21 cellular contexts compared by ENCODE assay signal in the genomic region with DNA sequence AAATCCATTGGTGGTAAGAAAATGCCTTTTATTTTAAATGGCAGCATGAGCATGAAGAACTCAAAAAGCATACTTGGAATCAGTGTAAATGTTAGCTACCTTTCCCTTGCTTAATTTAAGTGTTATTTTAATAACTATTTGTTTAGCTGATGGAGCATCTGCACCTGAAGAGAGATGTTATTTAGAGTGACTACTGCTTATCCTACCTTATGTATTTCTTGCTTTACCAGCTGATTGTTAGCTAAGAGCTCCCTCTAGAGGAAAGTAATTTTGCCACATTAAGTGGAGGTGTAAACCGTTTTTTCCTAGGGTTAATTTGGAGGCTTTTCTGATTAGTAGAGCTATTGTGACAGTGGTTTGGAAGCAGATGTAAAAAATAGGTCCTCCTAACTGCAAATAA. TPM values are rescaled to one million over a fixed set of nuclear protein-coding genes. Genes with fewer than 3 reads are reported as not detected.
"Had no signal": no experiment of that assay in that cellular context is flagged by ENCODE, and none has a peak within 500 bp of the region (broad histone marks: within the 10 kb centered on the region; RNA-seq: fewer than 3 reads in every experiment).

No MANE protein-coding gene starts in this region.

RNA-seq across cellular contexts. Expression of gene PSG4, which starts 21.5 kb away (rescaled TPM):
- total RNA-seq: left ventricle myocardium inferior, lung, mesothelial cell of epicardium, mononuclear cell, natural killer cell, occipital lobe, osteocyte, progenitor cell of endocrine pancreas, pulmonary artery endothelial cell, right atrium auricular region, right lobe of liver, skeletal muscle tissue, stomach, thyroid gland, transverse colon, upper lobe of left lung had no signal
- polyA plus RNA-seq: lung, urinary bladder had no signal

RNA-seq across cellular contexts. Expression of gene PSG5, which starts 40.6 kb away (rescaled TPM):
- total RNA-seq: left ventricle myocardium inferior, lung, mesothelial cell of epicardium, mononuclear cell, natural killer cell, occipital lobe, osteocyte, progenitor cell of endocrine pancreas, pulmonary artery endothelial cell, right atrium auricular region, right lobe of liver, skeletal muscle tissue, stomach, testis, thyroid gland, transverse colon, upper lobe of left lung, urinary bladder, vagina had no signal
- polyA plus RNA-seq: lung, stomach, urinary bladder had no signal

RNA-seq across cellular contexts. Expression of gene PSG9, which starts 42.3 kb away (rescaled TPM):
- total RNA-seq: kidney epithelial cell, left ventricle myocardium inferior, lower leg skin, lung, mesothelial cell of epicardium, mononuclear cell, natural killer cell, occipital lobe, osteocyte, progenitor cell of endocrine pancreas, pulmonary artery endothelial cell, right atrium auricular region, right lobe of liver, skeletal muscle tissue, stomach, thyroid gland, transverse colon, upper lobe of left lung, urinary bladder, vagina had no signal
- polyA plus RNA-seq: lung, stomach, urinary bladder had no signal
